10 cellular contexts compared by ENCODE assay signal in the genomic region with DNA sequence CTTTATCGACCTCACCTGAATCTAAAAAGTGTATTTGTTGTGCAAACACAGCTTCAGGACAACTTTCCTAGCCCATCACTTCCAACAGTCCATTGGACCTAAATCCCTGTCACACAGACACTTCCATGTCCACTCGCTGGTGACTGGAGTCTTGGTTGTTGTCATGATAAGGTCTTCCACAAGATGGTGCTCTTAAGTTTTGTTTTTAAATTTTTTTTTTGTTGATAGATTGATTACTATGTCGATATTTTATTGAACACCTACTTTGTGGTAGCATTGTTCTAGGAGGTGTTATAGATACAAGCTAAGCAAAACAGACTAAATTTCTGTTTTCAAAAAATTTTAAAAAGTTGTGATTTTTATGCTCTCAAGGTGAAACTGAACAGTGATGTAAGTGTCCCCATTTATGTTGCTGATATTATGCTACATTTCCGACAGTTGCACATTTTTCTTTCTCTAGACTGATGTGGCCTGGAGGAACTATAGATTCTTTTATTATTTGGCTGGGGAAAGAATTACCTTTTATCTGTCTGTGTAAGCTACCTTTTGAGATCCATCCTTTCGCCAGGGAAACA. TPM values are rescaled to one million over a fixed set of nuclear protein-coding genes. Genes with fewer than 3 reads are reported as not detected.
DNase-seq lines count a peak whose midpoint lies in the region; ATAC-seq and TF ChIP-seq lines count a peak whose summit lies in the region.
"Had no signal": no experiment of that assay in that cellular context is flagged by ENCODE, and none has a peak within 500 bp of the region (broad histone marks: within the 10 kb centered on the region; RNA-seq: fewer than 3 reads in every experiment).

No MANE protein-coding gene starts in this region.

- 0 out of 2 replicates have a peak, but pooled peaks cover 4% of the 10 kb centered on the region for H3K27me3 ChIP-seq in PC-3 (ENCODE audit: low read length)

- no peak overlapping the region for H2AFZ ChIP-seq in PC-3 (ENCODE audit: low read length)

- CTCF ChIA-PET in PC-3 (lab: Charles Lee) = no interaction called here

- H3K4me3 ChIP-seq in PC-3 (ENCODE audit: low read length) = no peak overlapping the region

- H3K4me2 ChIP-seq in PC-3 (ENCODE audit: low read length) = no peak overlapping the region

- peak; percentile 42; the same call in 1 of the 2 replicates for ATAC-seq in PC-3
- no peak for ATAC-seq in GM19035 (IDR thresholded peaks at IDR 0.05; ENCODE audit: unreplicated experiment)
- ATAC-seq in GM18867 (IDR thresholded peaks at IDR 0.05; ENCODE audit: unreplicated experiment) = no peak
- no peak for ATAC-seq in GM21515 (IDR thresholded peaks at IDR 0.05; ENCODE audit: unreplicated experiment)
- no peak for ATAC-seq in HG02840 (IDR thresholded peaks at IDR 0.05; ENCODE audit: low FRiP score, unreplicated experiment)
- ATAC-seq: activated T-helper 17 cell treated with anti-CD3 and anti-CD28 coated beads, Interleukin-2, amount 50 U/mL, for 72 hours had no signal

- H3K9me2 ChIP-seq in PC-3 (replicated peaks; ENCODE audit: low read length) = no peaks in the 10 kb centered on the region

- no peaks in the 10 kb centered on the region for H3K79me2 ChIP-seq in PC-3 (ENCODE audit: low read length)

- peaks cover 13% of the 10 kb centered on the region for H3K4me1 ChIP-seq in PC-3 (ENCODE audit: insufficient read depth, low read length)

- H3K9me3 ChIP-seq in PC-3 (ENCODE audit: low read length) = no peaks in the 10 kb centered on the region

- no peaks in the 10 kb centered on the region for H3K36me3 ChIP-seq in PC-3 (ENCODE audit: low read depth, low read length)

- no peak overlapping the region for H3K27ac ChIP-seq in PC-3 (ENCODE audit: low read length)

- H4K20me1 ChIP-seq in PC-3 (ENCODE audit: low read length) = no peaks in the 10 kb centered on the region

- BruUV-seq in PC-3 (replicated peaks; lab: Mats Ljungman, UMichigan) = no TSS peak

- H3F3A ChIP-seq in PC-3 (ENCODE audit: low read length, unreplicated experiment) = no peaks in the 10 kb centered on the region

- TF ChIP-seq CTCF in GM10266 (IDR thresholded peaks at IDR 0.05; ENCODE audit: control insufficient read depth, insufficient read depth, low read depth, missing control alignments) (peak; percentile 60), PC-3 (conservative IDR thresholded peaks at IDR 0.05; ENCODE audit: low read depth, low read length) (peak; percentile 69)

- DNase-seq in AG08395 (ENCODE audit: low spot score) = peak; percentile 36
- DNase-seq in GM10266 (ENCODE audit: extremely low spot score) = peak; percentile 38
- DNase-seq in PC-3 = peak; percentile 45
- DNase-seq in glomerular endothelial cell (ENCODE audit: extremely low read depth, low read depth, low spot score) = peak; percentile 12

- POLR2A ChIA-PET in PC-3 (lab: Charles Lee; ENCODE audit: unreplicated experiment) = no interaction called here

- intact Hi-C loops in PC-3 (cut with micrococcal nuclease) = loop anchor here (1.0 to 10.0 kb wide), 2 partner anchors 95 to 701 kb away; no protein-coding TSS in a partner anchor

- H3K9ac ChIP-seq in PC-3 (ENCODE audit: low read length) = no peak overlapping the region

RNA-seq across cellular contexts. Expression of a gene that starts 8.1 kb away (rescaled TPM):
- total RNA-seq in PC-3 (2014; rRNA removed) (not detected in 2 replicates), glomerular endothelial cell (not detected in 2 replicates)
- total RNA-seq: activated T-helper 17 cell treated with anti-CD3 and anti-CD28 coated beads, Interleukin-2, amount 50 U/mL, for 72 hours; skeletal muscle tissue had no signal
